28 cellular contexts compared by ENCODE assay signal in genomic region chr3:31054032-31054431, GRCh38.
"Had no signal": no experiment of that assay in that cellular context is flagged by ENCODE, and none has a peak within 500 bp of the region (broad histone marks: within the 10 kb centered on the region; RNA-seq: fewer than 3 reads in every experiment).

No MANE protein-coding gene starts in this region.

- H3K27ac Mint-ChIP-seq: activated B cell treated with CpG ODN at 0.5 μM for 24 hours; activated naive CD8-positive, alpha-beta T cell; activated T-helper 2 cell treated with anti-CD3 and anti-CD28 coated beads, Interferon-gamma antibody, Interleukin-2, Interleukin-4, amounts not matched to agents 10 μg/mL and 5 μg/mL and 100 μg/mL, durations not matched to agents 14 hours and 24 hours and 36 hours; nephron; stimulated activated naive CD8-positive, alpha-beta T cell treated with anti-CD3 and anti-CD28 coated beads, Interleukin-15, Interleukin-2, amounts not matched to agents 100 ng/mL and 50 ng/mL, for 24 hours had no signal

- H3K4me3 Mint-ChIP-seq: activated B cell treated with CpG ODN at 0.5 μM for 24 hours; activated naive CD8-positive, alpha-beta T cell; activated T-cell treated with anti-CD3 and anti-CD28 coated beads, Interleukin-2, amount 50 U/mL, for 4 hours; central memory CD8-positive, alpha-beta T cell; nephron; stimulated activated naive CD8-positive, alpha-beta T cell treated with anti-CD3 and anti-CD28 coated beads, Interleukin-15, Interleukin-2, amounts not matched to agents 100 ng/mL and 50 ng/mL, for 24 hours had no signal

- H3K27me3 Mint-ChIP-seq: activated naive CD8-positive, alpha-beta T cell; stimulated activated naive CD8-positive, alpha-beta T cell treated with anti-CD3 and anti-CD28 coated beads, Interleukin-15, Interleukin-2, amounts not matched to agents 100 ng/mL and 50 ng/mL, for 24 hours had no signal

- H3K36me3 ChIP-seq: adrenal gland, ascending aorta, brain microvascular endothelial cell, colonic mucosa, left ventricle myocardium inferior, neutrophil, pancreas, thyroid gland, upper lobe of right lung had no signal

- H3K4me3 ChIP-seq: adrenal gland, ascending aorta, colonic mucosa, left ventricle myocardium inferior, pancreas, thyroid gland, upper lobe of right lung had no signal

- DNase-seq: activated B cell treated with CpG ODN at 0.5 μM for 24 hours; activated CD4-positive, alpha-beta T cell treated with anti-CD3 and anti-CD28 coated beads for 4 hours; activated CD4-positive, alpha-beta T cell treated with anti-CD3 and anti-CD28 coated beads, Interleukin-2, amount 50 U/mL, for 48 hours; activated CD8-positive, alpha-beta memory T cell treated with anti-CD3 and anti-CD28 coated beads, Interleukin-2, amount 50 U/mL, for 48 hours; activated naive CD4-positive, alpha-beta T cell; activated T-cell treated with anti-CD3 and anti-CD28 coated beads, Interleukin-2, amount 50 U/mL, for 4 hours; adrenal gland; brain microvascular endothelial cell; colonic mucosa; glutamatergic neuron; hippocampal formation; left ventricle myocardium inferior; pancreas; right cardiac atrium; stimulated activated CD4-positive, alpha-beta T cell treated with anti-CD3 and anti-CD28 coated beads, Interleukin-12 subunit alpha, Interleukin-12 subunit beta, amount 100 ng/mL, for 4 hours; stimulated activated CD4-positive, alpha-beta T cell treated with anti-CD3 and anti-CD28 coated beads, Interleukin-1b, Interleukin-23, amount 100 ng/mL, for 48 hours; substantia nigra; T-helper 1 cell; thyroid gland; upper lobe of right lung had no signal

- H3K9me3 ChIP-seq: colonic mucosa, neutrophil, pancreas, thyroid gland had no signal

- H3K36me3 Mint-ChIP-seq: activated naive CD8-positive, alpha-beta T cell had no signal

- H3K4me1 ChIP-seq: adrenal gland, ascending aorta, colonic mucosa, left ventricle myocardium inferior, pancreas, thyroid gland, upper lobe of right lung had no signal

- H3K27ac ChIP-seq: adrenal gland, ascending aorta, brain microvascular endothelial cell, colonic mucosa, left ventricle myocardium inferior, neutrophil, pancreas, thyroid gland, upper lobe of right lung had no signal

- H3K4me1 Mint-ChIP-seq: activated B cell treated with CpG ODN at 0.5 μM for 24 hours; central memory CD8-positive, alpha-beta T cell; nephron had no signal

- H3K27me3 ChIP-seq: adrenal gland, ascending aorta, brain microvascular endothelial cell, colonic mucosa, neutrophil, pancreas, thyroid gland, upper lobe of right lung had no signal

- FAIRE-seq: frontal cortex, pancreas had no signal

- ATAC-seq: activated T-cell treated with anti-CD3 and anti-CD28 coated beads, Interleukin-2, amount 50 U/mL, for 4 hours; pancreas; right cardiac atrium; upper lobe of right lung had no signal
